14 cellular contexts compared by ENCODE assay signal in the genomic region with DNA sequence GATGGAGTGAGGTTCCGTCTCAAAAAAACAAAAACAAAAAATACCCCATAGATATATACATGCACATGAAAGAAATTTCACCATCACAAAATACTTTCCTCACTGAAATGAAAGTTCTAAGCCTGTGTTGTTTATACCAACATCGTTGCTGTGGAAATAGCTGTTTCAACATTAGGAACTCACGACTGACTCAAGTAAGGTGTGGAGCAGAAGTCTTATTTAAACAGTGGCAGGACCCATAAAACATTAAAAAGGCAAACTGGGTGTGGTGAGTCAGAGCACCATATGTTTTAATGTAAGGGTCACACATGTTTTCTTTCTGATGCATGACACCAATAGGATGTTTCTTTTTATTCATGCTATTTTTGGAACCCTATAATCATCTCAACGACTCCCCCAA. TPM values are rescaled to one million over a fixed set of nuclear protein-coding genes. Genes with fewer than 3 reads are reported as not detected.
DNase-seq lines count a peak whose midpoint lies in the region; ATAC-seq, FAIRE-seq and TF ChIP-seq lines count a peak whose summit lies in the region.
"Had no signal": no experiment of that assay in that cellular context is flagged by ENCODE, and none has a peak within 500 bp of the region (broad histone marks: within the 10 kb centered on the region; RNA-seq: fewer than 3 reads in every experiment).

No MANE protein-coding gene starts in this region.

- DNase-seq in A549 (ENCODE audit: low read depth in 1 of 2, low spot score in 1 of 2), result peak; percentile 90 to 93
- DNase-seq in SW480 (ENCODE audit: low spot score), result peak; percentile 85
- DNase-seq in hepatic stellate cell (ENCODE audit: low spot score), result peak; percentile 70
- DNase-seq in cortex of kidney (lab: John Stamatoyannopoulos, UW), result no peak
- DNase-seq in NCI-H82 treated with DMSO at 0.1 percent for 48 hours (lab: John Stamatoyannopoulos, UW; ENCODE audit: unreplicated experiment), result no peak
- DNase-seq in ecto neural progenitor cell (ENCODE audit: low spot score), result no peak
- DNase-seq: activated CD8-positive, alpha-beta memory T cell treated with anti-CD3 and anti-CD28 coated beads, Interleukin-2, amount 10 ng/mL, durations not matched to agents 7 days and 5 days; natural killer cell; NCI-H2029; stimulated activated CD4-positive, alpha-beta T cell treated with anti-CD3 and anti-CD28 coated beads, Interleukin-2, amount 100 ng/mL, for 48 hours; T-helper 1 cell had no signal

- FAIRE-seq in A549 (lab: Jason Lieb, UNC), result peak; percentile 85

- no peak for TF ChIP-seq POLR2A in A549 (IDR thresholded peaks at IDR 0.05; ENCODE audit: low read length)

- peak overlapping the region; percentile 83 to 88 for H3K27ac ChIP-seq in A549
- H3K27ac ChIP-seq in HEK293 (ENCODE audit: extremely low read depth, low read depth, low read length), result no peak overlapping the region
- H3K27ac ChIP-seq: BLaER1 had no signal

- peak overlapping the region; percentile 16; the same call in 1 of the 3 replicates for H3K4me3 ChIP-seq in A549
- H3K4me3 ChIP-seq in HEK293 (ENCODE audit: low read depth, low read length), result no peak overlapping the region
- H3K4me3 ChIP-seq: BLaER1 had no signal

- ATAC-seq in A549 (peak; percentile 59 to 79), HG02798 (IDR thresholded peaks at IDR 0.05; ENCODE audit: poor library complexity, unreplicated experiment) (no peak)
- ATAC-seq: activated CD8-positive, alpha-beta memory T cell treated with anti-CD3 and anti-CD28 coated beads, Interleukin-2, amount 10 ng/mL, durations not matched to agents 7 days and 5 days; natural killer cell had no signal

- peak; percentile 39 to 57; a peak in 2 of 5 replicates for TF ChIP-seq EP300 in A549 (IDR thresholded peaks at IDR 0.05)

- CTCF ChIA-PET in A549 (lab: Yijun Ruan, JAX) (interaction anchor here (1.1 to 6.1 kb wide), 2 partner anchors 49 to 57 kb away, joined by 3 to 31 read pairs; partner anchors contain the start of gene BAIAP2L1), HEK293 (lab: Yijun Ruan, JAX) (no interaction called here)

- POLR2A ChIA-PET in A549 (lab: Yijun Ruan, JAX) (interaction anchor here (1.0 kb wide), 1 partner anchor 48 kb away, joined by 5 read pairs; the partner anchor contains the start of gene BAIAP2L1), HEK293 (lab: Yijun Ruan, JAX) (no interaction called here)

- H3K4me1 ChIP-seq in A549 (peaks cover 72% of the 10 kb centered on the region), HEK293 (ENCODE audit: control insufficient read depth, insufficient read depth, low read length) (peaks cover 6% of the 10 kb centered on the region)

- H3K4me2 ChIP-seq in A549, result peak overlapping the region; percentile 78
- H3K4me2 ChIP-seq: BLaER1 had no signal

- peaks cover 0 to 5% of the 10 kb centered on the region in 2 experiments; a peak in 1 of 3 replicates for H3K36me3 ChIP-seq in HEK293 (ENCODE audit: control insufficient read depth in 2 of 2, insufficient read depth in 1 of 2, low read length in 2 of 2)

- 13% methylated on average over 4 of the region's 4 CpGs for WGBS in A549 (ENCODE audit: missing lambda C conversion rate)

- TF ChIP-seq CTCF in A549 (IDR thresholded peaks at IDR 0.05) (no peak), HEK293 (tag by site-specific recombination; IDR thresholded peaks at IDR 0.05) (no peak)

- H3K9me3 ChIP-seq in A549, result no peaks in the 10 kb centered on the region
- H3K9me3 ChIP-seq in HEK293 (ENCODE audit: control insufficient read depth, insufficient read depth, low read depth, low read length), result no peaks in the 10 kb centered on the region
- H3K9me3 ChIP-seq: BLaER1 had no signal

- TF ChIP-seq RAD21 in A549 (conservative IDR thresholded peaks at IDR 0.05 in 1 of 2, IDR thresholded peaks at IDR 0.05 in 1 of 2), result no peak

TF ChIP-seq in A549, 52 proteins besides CTCF, POLR2A, EP300 and RAD21 (continues in another document):
- TF ChIP-seq SMC3 (IDR thresholded peaks at IDR 0.05) (0 out of 3 replicates have a peak, but pooled peaks have one; percentile 7), KDM5A (IDR thresholded peaks at IDR 0.05) (no peak), RNF2 (IDR thresholded peaks at IDR 0.05; ENCODE audit: borderline replicate concordance, low read depth) (no peak), MYC (IDR thresholded peaks at IDR 0.05; ENCODE audit: borderline replicate concordance, low read length) (no peak), CHD4 (IDR thresholded peaks at IDR 0.05; ENCODE audit: borderline replicate concordance) (no peak), RARB (CRISPR knock-in tag; IDR thresholded peaks at IDR 0.05) (no peak), HES2 (IDR thresholded peaks at IDR 0.05) (0 out of 2 replicates have a peak, but pooled peaks have one; percentile 12), HOXB13 (CRISPR knock-in tag; IDR thresholded peaks at IDR 0.05; ENCODE audit: low read depth) (no peak), ZNF302 (CRISPR knock-in tag; IDR thresholded peaks at IDR 0.05) (no peak)
- TF ChIP-seq, protein P1, sequence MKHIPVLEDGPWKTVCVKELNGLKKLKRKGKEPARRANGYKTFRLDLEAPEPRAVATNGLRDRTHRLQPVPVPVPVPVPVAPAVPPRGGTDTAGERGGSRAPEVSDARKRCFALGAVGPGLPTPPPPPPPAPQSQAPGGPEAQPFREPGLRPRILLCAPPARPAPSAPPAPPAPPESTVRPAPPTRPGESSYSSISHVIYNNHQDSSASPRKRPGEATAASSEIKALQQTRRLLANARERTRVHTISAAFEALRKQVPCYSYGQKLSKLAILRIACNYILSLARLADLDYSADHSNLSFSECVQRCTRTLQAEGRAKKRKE (CRISPR knock-in tag; IDR thresholded peaks at IDR 0.05; ENCODE audit: low read depth), result no peak
- TF ChIP-seq, protein P2, sequence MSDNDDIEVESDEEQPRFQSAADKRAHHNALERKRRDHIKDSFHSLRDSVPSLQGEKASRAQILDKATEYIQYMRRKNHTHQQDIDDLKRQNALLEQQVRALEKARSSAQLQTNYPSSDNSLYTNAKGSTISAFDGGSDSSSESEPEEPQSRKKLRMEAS (IDR thresholded peaks at IDR 0.05), result peak; percentile 44; the same call in 1 of the 2 replicates

TF ChIP-seq in HEK293, 187 proteins besides CTCF, POLR2A, EP300 and RAD21 (continues in another document):
- TF ChIP-seq PRDM1 (tag by site-specific recombination; IDR thresholded peaks at IDR 0.05) (peak; percentile 45; the same call in 1 of the 2 replicates), ZNF174 (tag by site-specific recombination; IDR thresholded peaks at IDR 0.05) (no peak), SP7 (tag by site-specific recombination; IDR thresholded peaks at IDR 0.05) (0 out of 2 replicates have a peak, but pooled peaks have one; percentile 38), ZBTB11 (tag by site-specific recombination; conservative IDR thresholded peaks at IDR 0.05; ENCODE audit: low read depth) (no peak), ZBTB10 (tag by site-specific recombination; IDR thresholded peaks at IDR 0.05) (no peak)

RNA-seq across cellular contexts. Expression of gene BAIAP2L1, which starts 48.3 kb away (rescaled TPM):
- 79.1 and 89.3 TPM in 2 replicates for polyA plus RNA-seq in A549 (2011; rRNA removed)
- polyA plus RNA-seq in A549 (2012; cell fraction: cytosol; rRNA removed), result 56.6 and 59.7 TPM in 2 replicates
- polyA plus RNA-seq in A549 (2012; cell fraction: nucleus; rRNA removed), result 62.6 and 68.6 TPM in 2 replicates
- polyA plus RNA-seq in A549 (2017; fragmentation: RNase III; extraction: RNeasy Plus Mini Kit Qiagen cat#74134 plus additional on column Dnase treatment), result 39.4 to 45.9 TPM (median 40.4 TPM) in 3 replicates
- polyA minus RNA-seq in A549 (2011; rRNA and poly(A)+ RNA removed), result 57.4 and 62.0 TPM in 2 replicates

Comparison
In these comparisons a context has a peak if more than half of its experiments do, and no peak if none do; other contexts are left out.
1. DNase-seq: peak in A549 (2 of 2), SW480 (single experiment) and hepatic stellate cell (single experiment); none in cortex of kidney (single experiment), NCI-H82 treated with DMSO at 0.1 percent for 48 hours (single experiment) and ecto neural progenitor cell (single experiment).
2. Of the 5 proteins assayed by ChIP-seq in both HEK293 and A549: peak only in HEK293: none; only in A549: PBX3; in both: none; in neither: 4.